In genomic region chr2:200767111-200767885, GRCh38 we compare ENCODE assay signal across 1 cellular context.
TF ChIP-seq lines count a peak whose summit lies in the region.

No MANE protein-coding gene starts in this region.

TF ChIP-seq in GM23338, 12 proteins besides CTCF, POLR2A, EP300 and RAD21 (continued from another document):
- no peak for TF ChIP-seq ZNF462 (CRISPR knock-in tag; IDR thresholded peaks at IDR 0.05)
